15 cellular contexts compared by ENCODE assay signal in genomic region chr1:92792340-92792782, GRCh38. TPM values are rescaled to one million over a fixed set of nuclear protein-coding genes. Genes with fewer than 3 reads are reported as not detected.
DNase-seq lines count a peak whose midpoint lies in the region; ATAC-seq and TF ChIP-seq lines count a peak whose summit lies in the region.
"Had no signal": no experiment of that assay in that cellular context is flagged by ENCODE, and none has a peak within 500 bp of the region (broad histone marks: within the 10 kb centered on the region; RNA-seq: fewer than 3 reads in every experiment).

No MANE protein-coding gene starts in this region.

- H3K4me3 ChIP-seq in endodermal cell (ENCODE audit: low read length) (peak overlapping the region; percentile 10), mucosa of stomach (ENCODE audit: low read length) (peak overlapping the region; percentile 2)
- H3K4me3 ChIP-seq: body of pancreas, psoas muscle had no signal

- H3K4me1 ChIP-seq in endodermal cell (ENCODE audit: control insufficient read depth, insufficient read depth, low read length): no peaks in the 10 kb centered on the region
- no peaks in the 10 kb centered on the region for H3K4me1 ChIP-seq in mucosa of stomach (ENCODE audit: control insufficient read depth, insufficient read depth, low read length)
- H3K4me1 ChIP-seq: body of pancreas, psoas muscle had no signal

- ATAC-seq in GM18505 (IDR thresholded peaks at IDR 0.05; ENCODE audit: unreplicated experiment) (no peak), GM21381 (IDR thresholded peaks at IDR 0.05; ENCODE audit: unreplicated experiment) (no peak)
- ATAC-seq: body of pancreas had no signal

- H3K9ac ChIP-seq in endodermal cell (ENCODE audit: extremely low read depth, low read length, poor library complexity, severe bottlenecking) (peak overlapping the region; percentile 4), mucosa of stomach (ENCODE audit: low read length) (peak overlapping the region; percentile 19)

- H3K36me3 Mint-ChIP-seq in endodermal cell (ENCODE audit: low read depth): no peaks in the 10 kb centered on the region

- TF ChIP-seq POLR2A in GM18505 (IDR thresholded peaks at IDR 0.05; ENCODE audit: borderline replicate concordance, extremely low read depth, insufficient read depth, insufficient read length): no peak

- H3K9me3 ChIP-seq in endodermal cell (ENCODE audit: control insufficient read depth, low read length): no peaks in the 10 kb centered on the region
- H3K9me3 ChIP-seq in mucosa of stomach (ENCODE audit: control insufficient read depth, low read length): no peaks in the 10 kb centered on the region
- H3K9me3 ChIP-seq: body of pancreas had no signal

- H3K9me3 Mint-ChIP-seq in endodermal cell: no peaks in the 10 kb centered on the region

- H3K27me3 Mint-ChIP-seq in endodermal cell (ENCODE audit: insufficient read depth): peaks cover 2% of the 10 kb centered on the region

- TF ChIP-seq CTCF in endodermal cell (conservative IDR thresholded peaks at IDR 0.05): no peak

- H3K36me3 ChIP-seq in endodermal cell (ENCODE audit: control insufficient read depth, insufficient read depth, low read length): no peaks in the 10 kb centered on the region
- no peaks in the 10 kb centered on the region for H3K36me3 ChIP-seq in mucosa of stomach (ENCODE audit: control insufficient read depth, insufficient read depth, low read length)

- no peak overlapping the region for H3K4me3 Mint-ChIP-seq in endodermal cell

- 75% methylated on average over 3 of the region's 3 CpGs; no CpG with 5 or more reads in 1 of the 2 experiments for WGBS in endodermal cell (ENCODE audit: insufficient coverage in 1 of 2, insufficient read length in 1 of 2), 2 experiments

- DNase-seq in NCI-H2107 treated with DMSO at 0.1 percent for 48 hours (lab: John Stamatoyannopoulos, UW; ENCODE audit: unreplicated experiment): peak; percentile 82
- DNase-seq in NCI-H2107 (lab: John Stamatoyannopoulos, UW): no peak
- DNase-seq in NCI-H2227 (lab: John Stamatoyannopoulos, UW; ENCODE audit: unreplicated experiment): peak; percentile 53
- peak; percentile 55 for DNase-seq in endodermal cell
- no peak for DNase-seq in activated T-cell treated with anti-CD3 and anti-CD28 coated beads, Interleukin-2, amount 50 U/mL, for 1 hour
- DNase-seq: activated CD4-positive, alpha-beta T cell treated with anti-CD3 and anti-CD28 coated beads, Interleukin-2, amount 50 U/mL, for 4 hours; activated effector memory CD4-positive, alpha-beta T cell treated with anti-CD3 and anti-CD28 coated beads, Interleukin-2, amount 50 U/mL, for 16 hours; body of pancreas; hippocampal formation; psoas muscle; stimulated activated CD4-positive, alpha-beta T cell treated with anti-CD3 and anti-CD28 coated beads, Interleukin-4, amount 100 ng/mL, for 4 hours; stimulated activated naive CD4-positive, alpha-beta T cell had no signal

- no peak overlapping the region for H3K27ac ChIP-seq in endodermal cell (ENCODE audit: low read depth, low read length)
- H3K27ac ChIP-seq: body of pancreas, psoas muscle had no signal

- peaks cover 22% of the 10 kb centered on the region for H3K4me1 Mint-ChIP-seq in endodermal cell

- no peaks in the 10 kb centered on the region for H3K27me3 ChIP-seq in endodermal cell (ENCODE audit: control insufficient read depth, insufficient read depth, low read length, poor library complexity, severe bottlenecking)
- H3K27me3 ChIP-seq in mucosa of stomach (ENCODE audit: control insufficient read depth, insufficient read depth, low read length): no peaks in the 10 kb centered on the region
- H3K27me3 ChIP-seq: body of pancreas had no signal

- peak overlapping the region; percentile 59 for H3K27ac Mint-ChIP-seq in endodermal cell

RNA-seq across cellular contexts. Expression of gene EVI5, which starts 7.5 kb away (rescaled TPM):
- 10 to 100 TPM; 20.8 to 29.0 TPM for total RNA-seq in endodermal cell
- 13.3 TPM for polyA plus RNA-seq in endodermal cell (2013, experiment 1 of 2)
- 14.2 TPM for polyA plus RNA-seq in endodermal cell (2013, experiment 2 of 2)

RNA-seq across cellular contexts. Expression of gene RPL5, which starts 39.5 kb away (rescaled TPM):
- total RNA-seq in endodermal cell: 1,000 to 10,000 TPM in 1 of 2 donors, 100 to 1,000 TPM in 1; 963 to 1,201 TPM
- 2,547 TPM for polyA plus RNA-seq in endodermal cell (2013, experiment 1 of 2)
- polyA plus RNA-seq in endodermal cell (2013, experiment 2 of 2): 2,486 TPM

Comparison
In these comparisons a context has a peak if more than half of its experiments do, and no peak if none do; other contexts are left out.
1. DNase-seq: peak in NCI-H2107 treated with DMSO at 0.1 percent for 48 hours (single experiment), NCI-H2227 (single experiment) and endodermal cell (single experiment); none in NCI-H2107 (single experiment) and activated T-cell treated with anti-CD3 and anti-CD28 coated beads, Interleukin-2, amount 50 U/mL, for 1 hour (single experiment).